Comparison of ENCODE assay signal across 22 cellular contexts in genomic region chr7:40990841-40991240, GRCh38.
DNase-seq lines count a peak whose midpoint lies in the region; ATAC-seq, FAIRE-seq and TF ChIP-seq lines count a peak whose summit lies in the region.
"Had no signal": no experiment of that assay in that cellular context is flagged by ENCODE, and none has a peak within 500 bp of the region (broad histone marks: within the 10 kb centered on the region; RNA-seq: fewer than 3 reads in every experiment).

No MANE protein-coding gene starts in this region.

- H4K20me1 ChIP-seq in astrocyte (ENCODE audit: insufficient read depth, low read length) = no peaks in the 10 kb centered on the region

- no peak for TF ChIP-seq CTCF in AG09309 (IDR thresholded peaks at IDR 0.05; ENCODE audit: control insufficient read depth, insufficient read depth, low read depth, low read length, missing control alignments)
- no peak for TF ChIP-seq CTCF in astrocyte (IDR thresholded peaks at IDR 0.05; ENCODE audit: insufficient read depth, low read depth, low read length)
- no peak for TF ChIP-seq CTCF in fibroblast of pulmonary artery (IDR thresholded peaks at IDR 0.05; ENCODE audit: low read length, missing control alignments)
- TF ChIP-seq CTCF in lower lobe of right lung (IDR thresholded peaks at IDR 0.05) = no peak

- no peaks in the 10 kb centered on the region for H3K27me3 ChIP-seq in astrocyte (ENCODE audit: insufficient read depth, low read length)
- H3K27me3 ChIP-seq in lower lobe of right lung (ENCODE audit: low read depth) = no peaks in the 10 kb centered on the region

- H3K4me3 Mint-ChIP-seq in astrocyte (ENCODE audit: unreplicated experiment) (no peak overlapping the region), T-helper 17 cell (no peak overlapping the region)
- H3K4me3 Mint-ChIP-seq: CD4-positive, alpha-beta memory T cell; GM23338; H9 had no signal

- peaks cover 6% of the 10 kb centered on the region for H3K27me3 Mint-ChIP-seq in astrocyte (ENCODE audit: low read depth, unreplicated experiment)
- H3K27me3 Mint-ChIP-seq in T-helper 17 cell = no peaks in the 10 kb centered on the region
- H3K27me3 Mint-ChIP-seq: CD4-positive, alpha-beta memory T cell had no signal

- no peak overlapping the region for H3K9ac ChIP-seq in astrocyte (ENCODE audit: low read length)

- H3K4me2 ChIP-seq in astrocyte (ENCODE audit: low read length) = no peak overlapping the region
- H3K4me2 ChIP-seq: GM23338 had no signal

- H3K4me3 ChIP-seq in AG09309 (ENCODE audit: control insufficient read depth, low read depth, low read length) (no peak overlapping the region), astrocyte (ENCODE audit: insufficient read depth, low read depth, low read length) (no peak overlapping the region), fibroblast of pulmonary artery (replicated peaks; ENCODE audit: low read depth, low read length) (no peak overlapping the region), lower lobe of right lung (no peak overlapping the region)
- H3K4me3 ChIP-seq: GM23338, SK-N-MC had no signal

- peaks cover 5% of the 10 kb centered on the region for H3K9me3 Mint-ChIP-seq in astrocyte (ENCODE audit: unreplicated experiment)
- H3K9me3 Mint-ChIP-seq: GM23338, H9 had no signal

- H3K36me3 ChIP-seq in astrocyte (ENCODE audit: insufficient read depth, low read length) (no peaks in the 10 kb centered on the region), lower lobe of right lung (no peaks in the 10 kb centered on the region)

- H3K27ac Mint-ChIP-seq in astrocyte (ENCODE audit: unreplicated experiment) (no peak overlapping the region), T-helper 17 cell (no peak overlapping the region)
- H3K27ac Mint-ChIP-seq: CD4-positive, alpha-beta memory T cell; GM23338; H9 had no signal

- H3K27ac ChIP-seq in astrocyte (ENCODE audit: low read depth, low read length) (no peak overlapping the region), lower lobe of right lung (no peak overlapping the region)
- H3K27ac ChIP-seq: RWPE1, SK-N-MC had no signal

- H2AFZ ChIP-seq in astrocyte (ENCODE audit: low read depth, low read length) = no peak overlapping the region
- H2AFZ ChIP-seq: GM23338 had no signal

- H3K4me1 ChIP-seq in astrocyte (ENCODE audit: insufficient read depth, low read length) (no peaks in the 10 kb centered on the region), lower lobe of right lung (no peaks in the 10 kb centered on the region)

- H3K36me3 Mint-ChIP-seq in astrocyte (ENCODE audit: low read depth, unreplicated experiment) (no peaks in the 10 kb centered on the region), T-helper 17 cell (ENCODE audit: low read depth) (no peaks in the 10 kb centered on the region)
- H3K36me3 Mint-ChIP-seq: CD4-positive, alpha-beta memory T cell had no signal

- no peak for ATAC-seq in T-helper 17 cell
- no peak for ATAC-seq in HG03378 (IDR thresholded peaks at IDR 0.05; ENCODE audit: unreplicated experiment)
- no peak for ATAC-seq in lower lobe of right lung
- ATAC-seq: GM23338, Panc1 had no signal

- peaks cover 6% of the 10 kb centered on the region for H3K4me1 Mint-ChIP-seq in astrocyte (ENCODE audit: low read depth, unreplicated experiment)
- H3K4me1 Mint-ChIP-seq in T-helper 17 cell = no peaks in the 10 kb centered on the region
- H3K4me1 Mint-ChIP-seq: CD4-positive, alpha-beta memory T cell; GM23338; H9 had no signal

- H3K79me2 ChIP-seq in astrocyte (ENCODE audit: insufficient read depth, low read length) = no peaks in the 10 kb centered on the region

- intact Hi-C loops in lower lobe of right lung (cut with DNase I) = no loop called here

- peak; percentile 34 for FAIRE-seq in astrocyte (lab: Jason Lieb, UNC)

- DNase-seq in AG09309 (ENCODE audit: low read depth) (peak; percentile 77), astrocyte (ENCODE audit: low read depth) (peak; percentile 54), fibroblast of pulmonary artery (ENCODE audit: low read depth) (peak; percentile 54), stromal cell of bone marrow (ENCODE audit: low read depth) (peak; percentile 45), T-helper 17 cell (no peak), lower lobe of right lung (no peak)
- DNase-seq: C1 segment of cervical spinal cord; CD4-positive, alpha-beta memory T cell; COR-L47; DMS53; H9; KBM-7; MM.1S; NCI-H2029 treated with DMSO at 0.1 percent for 48 hours; NCI-H2227 treated with DMSO at 0.1 percent for 48 hours; NCI-H526 treated with DMSO at 0.1 percent for 48 hours; SHP77 treated with DMSO at 0.1 percent for 48 hours had no signal

- H3K9me3 ChIP-seq in astrocyte (ENCODE audit: insufficient read depth, low read depth, low read length) (no peaks in the 10 kb centered on the region), T-helper 17 cell (ENCODE audit: control insufficient read depth, low read length, poor library complexity, severe bottlenecking) (no peaks in the 10 kb centered on the region), lower lobe of right lung (no peaks in the 10 kb centered on the region)

Comparison
In these comparisons a context has a peak if more than half of its experiments do, and no peak if none do; other contexts are left out.
1. DNase-seq: peak in AG09309 (single experiment), astrocyte (single experiment), fibroblast of pulmonary artery (single experiment) and stromal cell of bone marrow (single experiment); none in T-helper 17 cell (0 of 3) and lower lobe of right lung (single experiment).